Comparison of ENCODE assay signal across 21 cellular contexts in the genomic region with DNA sequence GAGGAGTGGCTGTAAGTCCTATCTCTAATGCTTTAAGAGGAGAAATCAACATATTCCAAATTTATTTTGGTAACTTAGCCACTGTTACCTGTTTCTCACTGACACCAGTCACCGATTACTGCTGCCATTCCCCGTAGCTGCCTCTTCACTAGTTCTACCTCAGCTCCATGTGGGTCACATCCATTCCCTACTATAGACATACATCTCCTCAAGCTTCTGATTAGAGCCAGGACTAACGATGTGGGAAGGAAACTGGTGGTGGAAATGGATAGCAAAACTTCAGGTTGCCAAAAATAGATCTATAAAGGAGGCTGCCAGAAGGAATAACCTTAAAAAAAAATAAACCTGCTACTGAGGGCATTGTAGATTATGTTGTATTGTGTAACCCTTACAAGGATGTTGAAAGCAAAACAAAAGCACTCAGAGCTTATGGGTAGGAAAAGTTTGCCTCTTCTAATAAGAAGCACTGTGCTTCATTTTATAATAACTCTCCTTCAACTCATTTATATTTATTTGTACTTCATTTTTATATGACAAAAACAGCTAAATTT. TPM values are rescaled to one million over a fixed set of nuclear protein-coding genes. Genes with fewer than 3 reads are reported as not detected.
DNase-seq lines count a peak whose midpoint lies in the region; ATAC-seq and TF ChIP-seq lines count a peak whose summit lies in the region.
"Had no signal": no experiment of that assay in that cellular context is flagged by ENCODE, and none has a peak within 500 bp of the region (broad histone marks: within the 10 kb centered on the region; RNA-seq: fewer than 3 reads in every experiment).

No MANE protein-coding gene starts in this region.

- no peak for TF ChIP-seq CTCF in choroid plexus epithelial cell (conservative IDR thresholded peaks at IDR 0.05; ENCODE audit: low read depth, low read length)

- no peaks in the 10 kb centered on the region for H3K9me3 Mint-ChIP-seq in activated naive CD8-positive, alpha-beta T cell treated with anti-CD3 and anti-CD28 coated beads, Interleukin-2, amount 10 ng/mL, durations not matched to agents 7 days and 5 days
- no peaks in the 10 kb centered on the region for H3K9me3 Mint-ChIP-seq in activated naive CD8-positive, alpha-beta T cell treated with anti-CD3 and anti-CD28 coated beads for 36 hours
- H3K9me3 Mint-ChIP-seq in immature natural killer cell: peaks cover 0 to 2% (median 0%) of the 10 kb centered on the region in 6 donors

- POLR2A ChIA-PET in activated naive CD8-positive, alpha-beta T cell treated with anti-CD3 and anti-CD28 coated beads, Interleukin-2, amount 10 ng/mL, durations not matched to agents 7 days and 5 days (lab: Charles Lee): no interaction called here

- H3K4me3 ChIP-seq in choroid plexus epithelial cell (ENCODE audit: low read depth, low read length): no peak overlapping the region
- H3K4me3 ChIP-seq: BLaER1 treated with 17β-estradiol and CSF1 and Interleukin-3, amounts not matched to agents 10 nM and 100 nM; mucosa of descending colon; PC-9; SJSA1; skin epidermis; tibial artery had no signal

- H3K27me3 Mint-ChIP-seq in activated naive CD8-positive, alpha-beta T cell treated with anti-CD3 and anti-CD28 coated beads, Interleukin-2, amount 10 ng/mL, durations not matched to agents 7 days and 5 days: no peaks in the 10 kb centered on the region
- H3K27me3 Mint-ChIP-seq in activated naive CD8-positive, alpha-beta T cell treated with anti-CD3 and anti-CD28 coated beads for 36 hours: no peaks in the 10 kb centered on the region
- H3K27me3 Mint-ChIP-seq in immature natural killer cell (ENCODE audit: low read depth in 3 of 3): peaks cover 0 to 2% (median 2%) of the 10 kb centered on the region in 3 donors
- H3K27me3 Mint-ChIP-seq: dendritic cell treated with granulocyte-macrophage colony-stimulating factor and Interleukin-4, amounts not matched to agents 40 ng/mL and 50 ng/mL, for 4 days had no signal

- no peak overlapping the region for H3K4me3 Mint-ChIP-seq in activated naive CD8-positive, alpha-beta T cell treated with anti-CD3 and anti-CD28 coated beads, Interleukin-2, amount 10 ng/mL, durations not matched to agents 7 days and 5 days
- H3K4me3 Mint-ChIP-seq in activated naive CD8-positive, alpha-beta T cell treated with anti-CD3 and anti-CD28 coated beads for 36 hours: no peak overlapping the region
- H3K4me3 Mint-ChIP-seq in immature natural killer cell: no peak overlapping the region
- H3K4me3 Mint-ChIP-seq: dendritic cell treated with granulocyte-macrophage colony-stimulating factor and Interleukin-4, amounts not matched to agents 40 ng/mL and 50 ng/mL, for 4 days had no signal

- no peak for ATAC-seq in activated naive CD8-positive, alpha-beta T cell treated with anti-CD3 and anti-CD28 coated beads, Interleukin-2, amount 10 ng/mL, durations not matched to agents 7 days and 5 days (ENCODE audit: low read depth)
- ATAC-seq: mucosa of descending colon had no signal

- H3K36me3 Mint-ChIP-seq in activated naive CD8-positive, alpha-beta T cell treated with anti-CD3 and anti-CD28 coated beads, Interleukin-2, amount 10 ng/mL, durations not matched to agents 7 days and 5 days: peaks cover 67% of the 10 kb centered on the region
- H3K36me3 Mint-ChIP-seq in activated naive CD8-positive, alpha-beta T cell treated with anti-CD3 and anti-CD28 coated beads for 36 hours: peaks cover 22% of the 10 kb centered on the region
- peaks cover 20 to 51% (median 33%) of the 10 kb centered on the region in 3 donors for H3K36me3 Mint-ChIP-seq in immature natural killer cell

- no peak for DNase-seq in activated naive CD8-positive, alpha-beta T cell treated with anti-CD3 and anti-CD28 coated beads, Interleukin-2, amount 10 ng/mL, durations not matched to agents 7 days and 5 days
- DNase-seq in activated naive CD8-positive, alpha-beta T cell treated with anti-CD3 and anti-CD28 coated beads for 36 hours: no peak
- DNase-seq in choroid plexus epithelial cell (ENCODE audit: low read depth) (peak; percentile 63), immature natural killer cell (no peak), stromal cell of bone marrow (ENCODE audit: low read depth) (peak; percentile 17), mucosa of gallbladder (ENCODE audit: low spot score) (no peak)
- DNase-seq in stimulated activated CD4-positive, alpha-beta T cell treated with anti-CD3 and anti-CD28 coated beads, Interleukin-1b, Interleukin-23, amount 100 ng/mL, for 48 hours: no peak
- no peak for DNase-seq in activated CD4-positive, alpha-beta T cell treated with anti-CD3 and anti-CD28 coated beads, Interleukin-2, amount 50 U/mL, for 4 hours
- DNase-seq: 8988T; activated CD4-positive, alpha-beta T cell treated with anti-CD3 and anti-CD28 coated beads for 1 hour; activated effector memory CD4-positive, alpha-beta T cell treated with Interleukin-2 at 50 U/mL for 16 hours; GOT3; kidney glomerular epithelial cell; mucosa of descending colon; nucleus accumbens; PC-9; tibial artery had no signal

- H3K4me1 Mint-ChIP-seq in activated naive CD8-positive, alpha-beta T cell treated with anti-CD3 and anti-CD28 coated beads, Interleukin-2, amount 10 ng/mL, durations not matched to agents 7 days and 5 days: peaks cover 40% of the 10 kb centered on the region
- peaks cover 17% of the 10 kb centered on the region for H3K4me1 Mint-ChIP-seq in activated naive CD8-positive, alpha-beta T cell treated with anti-CD3 and anti-CD28 coated beads for 36 hours
- H3K4me1 Mint-ChIP-seq in immature natural killer cell: peaks cover 41 to 82% of the 10 kb centered on the region in 2 donors

- H3K27ac Mint-ChIP-seq in activated naive CD8-positive, alpha-beta T cell treated with anti-CD3 and anti-CD28 coated beads, Interleukin-2, amount 10 ng/mL, durations not matched to agents 7 days and 5 days: peak overlapping the region; percentile 55
- H3K27ac Mint-ChIP-seq in activated naive CD8-positive, alpha-beta T cell treated with anti-CD3 and anti-CD28 coated beads for 36 hours: no peak overlapping the region
- H3K27ac Mint-ChIP-seq in immature natural killer cell: peak overlapping the region; percentile 11 to 66 (median 38)
- H3K27ac Mint-ChIP-seq: dendritic cell treated with granulocyte-macrophage colony-stimulating factor and Interleukin-4, amounts not matched to agents 40 ng/mL and 50 ng/mL, for 4 days had no signal

RNA-seq across cellular contexts. Expression of a gene that starts 56.0 kb away (rescaled TPM):
- 100 to 1,000 TPM in 1 of 2 experiments, 10 to 100 TPM in 1; 97.8 to 108 TPM for total RNA-seq in activated naive CD8-positive, alpha-beta T cell treated with anti-CD3 and anti-CD28 coated beads, Interleukin-2, amount 10 ng/mL, durations not matched to agents 7 days and 5 days
- 10 to 100 TPM; 11.7 to 17.0 TPM for total RNA-seq in activated naive CD8-positive, alpha-beta T cell treated with anti-CD3 and anti-CD28 coated beads for 36 hours
- 10 to 100 TPM in 1 of 3 donors, 1 to 10 TPM in 2; 2.5 to 12.0 (median 5.8) TPM for polyA plus RNA-seq in immature natural killer cell
- total RNA-seq in mucosa of gallbladder: 16.8 TPM

Comparison
In these comparisons a context has a peak if more than half of its experiments do, and no peak if none do; other contexts are left out.
1. DNase-seq: peak in choroid plexus epithelial cell (single experiment) and stromal cell of bone marrow (single experiment); none in activated naive CD8-positive, alpha-beta T cell treated with anti-CD3 and anti-CD28 coated beads, Interleukin-2, amount 10 ng/mL, durations not matched to agents 7 days and 5 days (single experiment), activated naive CD8-positive, alpha-beta T cell treated with anti-CD3 and anti-CD28 coated beads for 36 hours (single experiment), immature natural killer cell (0 of 3), stimulated activated CD4-positive, alpha-beta T cell treated with anti-CD3 and anti-CD28 coated beads, Interleukin-1b, Interleukin-23, amount 100 ng/mL, for 48 hours (single experiment), mucosa of gallbladder (single experiment) and activated CD4-positive, alpha-beta T cell treated with anti-CD3 and anti-CD28 coated beads, Interleukin-2, amount 50 U/mL, for 4 hours (0 of 2).